Comparison of ENCODE assay signal across 8 cellular contexts in genomic region chr18:75455249-75456183, GRCh38. TPM values are rescaled to one million over a fixed set of nuclear protein-coding genes. Genes with fewer than 3 reads are reported as not detected.
DNase-seq lines count a peak whose midpoint lies in the region; ATAC-seq and TF ChIP-seq lines count a peak whose summit lies in the region.

No MANE protein-coding gene starts in this region.

- no peaks in the 10 kb centered on the region for H3K36me3 ChIP-seq in psoas muscle (ENCODE audit: insufficient read depth in 1 of 2, low read depth in 1 of 2)

- H3K9me3 ChIP-seq in right cardiac atrium (ENCODE audit: control insufficient read depth, low read length) (no peaks in the 10 kb centered on the region), psoas muscle (no peaks in the 10 kb centered on the region)

- peaks cover 49% of the 10 kb centered on the region for H3K27me3 Mint-ChIP-seq in activated T-helper 17 cell treated with anti-CD3 and anti-CD28 coated beads, Interleukin-2, amount 50 U/mL, for 72 hours

- H3K4me3 ChIP-seq in right cardiac atrium (ENCODE audit: low read length) (peak overlapping the region; percentile 69), psoas muscle (peak overlapping the region; percentile 61)

- no peaks in the 10 kb centered on the region for H3K4me1 ChIP-seq in right cardiac atrium (ENCODE audit: control insufficient read depth, insufficient read depth, low read length)
- H3K4me1 ChIP-seq in psoas muscle = no peaks in the 10 kb centered on the region

- no peaks in the 10 kb centered on the region for H3K27me3 ChIP-seq in right cardiac atrium (ENCODE audit: control insufficient read depth, insufficient read depth)
- H3K27me3 ChIP-seq in psoas muscle (ENCODE audit: insufficient read depth in 3 of 3, low read length in 2 of 3) = peaks cover 0 to 14% (median 9%) of the 10 kb centered on the region in 3 donors

- no peak for ATAC-seq in activated T-helper 17 cell treated with anti-CD3 and anti-CD28 coated beads, Interleukin-2, amount 50 U/mL, for 72 hours (replicated peaks)
- ATAC-seq in right cardiac atrium = peak; percentile 90 to 91
- ATAC-seq in psoas muscle = peak in 1 of 4 donors; percentile 31

- no peaks in the 10 kb centered on the region for H3K36me3 Mint-ChIP-seq in activated T-helper 17 cell treated with anti-CD3 and anti-CD28 coated beads, Interleukin-2, amount 50 U/mL, for 72 hours (ENCODE audit: low read depth)

- H3K4me1 Mint-ChIP-seq in activated T-helper 17 cell treated with anti-CD3 and anti-CD28 coated beads, Interleukin-2, amount 50 U/mL, for 72 hours = no peaks in the 10 kb centered on the region

- H3K9me3 Mint-ChIP-seq in activated T-helper 17 cell treated with anti-CD3 and anti-CD28 coated beads, Interleukin-2, amount 50 U/mL, for 72 hours = peaks cover 4% of the 10 kb centered on the region

- no peak overlapping the region for H3K27ac Mint-ChIP-seq in activated T-helper 17 cell treated with anti-CD3 and anti-CD28 coated beads, Interleukin-2, amount 50 U/mL, for 72 hours

- intact Hi-C loops in right cardiac atrium (cut with DNase I) (no loop called here), psoas muscle (cut with DNase I) (no loop called here)

- H3K4me3 Mint-ChIP-seq in activated T-helper 17 cell treated with anti-CD3 and anti-CD28 coated beads, Interleukin-2, amount 50 U/mL, for 72 hours = peak overlapping the region; percentile 66

- H3K27ac ChIP-seq in right cardiac atrium (ENCODE audit: low read length) (no peak overlapping the region), psoas muscle (no peak overlapping the region)

- DNase-seq in EH (ENCODE audit: low read depth) (peak; percentile 39), right cardiac atrium (peak; percentile 35 to 71 (median 68)), psoas muscle (peak; percentile 21 to 56), NCI-H82 (lab: John Stamatoyannopoulos, UW) (no peak), middle frontal gyrus (ENCODE audit: extremely low spot score, low spot score) (no peak), GM19240 (ENCODE audit: insufficient read length, low spot score) (no peak), NCI-H146 (lab: John Stamatoyannopoulos, UW) (no peak)

- WGBS in right cardiac atrium = 6% methylated on average over 84 of the region's 84 CpGs
- 26 to 35% (median 31%) methylated on average over 75 to 84 of the region's 84 CpGs for WGBS in psoas muscle, 3 donors

- no peak for TF ChIP-seq CTCF in psoas muscle (IDR thresholded peaks at IDR 0.05)

RNA-seq across cellular contexts. Expression of gene SMIM21, which starts 28.0 kb away (rescaled TPM):
- total RNA-seq in activated T-helper 17 cell treated with anti-CD3 and anti-CD28 coated beads, Interleukin-2, amount 50 U/mL, for 72 hours = not detected
- total RNA-seq in right cardiac atrium = not detected
- not detected for polyA plus RNA-seq in right cardiac atrium
- not detected for total RNA-seq in psoas muscle
- not detected for polyA plus RNA-seq in psoas muscle

Comparison
In these comparisons a context has a peak if more than half of its experiments do, and no peak if none do; other contexts are left out.
1. DNase-seq: peak in EH (single experiment), right cardiac atrium (3 of 3) and psoas muscle (2 of 2); none in NCI-H82 (single experiment), middle frontal gyrus (single experiment), GM19240 (single experiment) and NCI-H146 (single experiment).